Comparison of ENCODE assay signal across 1 cellular context in the genomic region with DNA sequence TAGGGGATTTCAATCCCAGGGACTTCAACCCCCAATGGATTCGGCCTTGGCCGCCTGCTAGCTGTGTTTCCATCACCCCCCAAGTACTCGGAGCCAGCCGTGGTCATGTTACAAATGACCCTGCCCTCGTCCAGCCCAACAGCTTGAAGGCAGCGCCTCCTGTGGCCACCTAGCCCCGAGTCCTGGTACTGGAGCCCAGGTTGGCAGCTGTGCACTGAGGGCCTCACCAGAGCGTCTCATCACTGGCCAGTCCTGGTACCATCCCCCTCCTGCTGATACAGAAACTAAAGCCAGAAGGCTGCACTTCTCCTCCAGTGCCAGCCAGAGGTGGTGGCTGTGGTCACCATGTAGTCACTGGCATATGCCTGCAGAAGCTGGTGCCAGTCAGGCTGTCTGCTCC.
TF ChIP-seq lines count a peak whose summit lies in the region.

No MANE protein-coding gene starts in this region.

TF ChIP-seq in HCT116, 20 proteins besides CTCF, POLR2A, EP300 and RAD21:
- TF ChIP-seq, protein P1, sequence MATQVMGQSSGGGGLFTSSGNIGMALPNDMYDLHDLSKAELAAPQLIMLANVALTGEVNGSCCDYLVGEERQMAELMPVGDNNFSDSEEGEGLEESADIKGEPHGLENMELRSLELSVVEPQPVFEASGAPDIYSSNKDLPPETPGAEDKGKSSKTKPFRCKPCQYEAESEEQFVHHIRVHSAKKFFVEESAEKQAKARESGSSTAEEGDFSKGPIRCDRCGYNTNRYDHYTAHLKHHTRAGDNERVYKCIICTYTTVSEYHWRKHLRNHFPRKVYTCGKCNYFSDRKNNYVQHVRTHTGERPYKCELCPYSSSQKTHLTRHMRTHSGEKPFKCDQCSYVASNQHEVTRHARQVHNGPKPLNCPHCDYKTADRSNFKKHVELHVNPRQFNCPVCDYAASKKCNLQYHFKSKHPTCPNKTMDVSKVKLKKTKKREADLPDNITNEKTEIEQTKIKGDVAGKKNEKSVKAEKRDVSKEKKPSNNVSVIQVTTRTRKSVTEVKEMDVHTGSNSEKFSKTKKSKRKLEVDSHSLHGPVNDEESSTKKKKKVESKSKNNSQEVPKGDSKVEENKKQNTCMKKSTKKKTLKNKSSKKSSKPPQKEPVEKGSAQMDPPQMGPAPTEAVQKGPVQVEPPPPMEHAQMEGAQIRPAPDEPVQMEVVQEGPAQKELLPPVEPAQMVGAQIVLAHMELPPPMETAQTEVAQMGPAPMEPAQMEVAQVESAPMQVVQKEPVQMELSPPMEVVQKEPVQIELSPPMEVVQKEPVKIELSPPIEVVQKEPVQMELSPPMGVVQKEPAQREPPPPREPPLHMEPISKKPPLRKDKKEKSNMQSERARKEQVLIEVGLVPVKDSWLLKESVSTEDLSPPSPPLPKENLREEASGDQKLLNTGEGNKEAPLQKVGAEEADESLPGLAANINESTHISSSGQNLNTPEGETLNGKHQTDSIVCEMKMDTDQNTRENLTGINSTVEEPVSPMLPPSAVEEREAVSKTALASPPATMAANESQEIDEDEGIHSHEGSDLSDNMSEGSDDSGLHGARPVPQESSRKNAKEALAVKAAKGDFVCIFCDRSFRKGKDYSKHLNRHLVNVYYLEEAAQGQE (IDR thresholded peaks at IDR 0.05; ENCODE audit: low read depth), result no peak
- TF ChIP-seq ZFX (IDR thresholded peaks at IDR 0.05) (no peak), TCF7L2 (IDR thresholded peaks at IDR 0.05; ENCODE audit: borderline replicate concordance, extremely low read depth, insufficient read depth, insufficient read length) (no peak), EGR1 (IDR thresholded peaks at IDR 0.05; ENCODE audit: low read depth) (no peak), SRF (IDR thresholded peaks at IDR 0.05; ENCODE audit: low read depth) (no peak), JUND (IDR thresholded peaks at IDR 0.05) (no peak), FOSL1 (IDR thresholded peaks at IDR 0.05; ENCODE audit: low read depth) (no peak), CEBPB (IDR thresholded peaks at IDR 0.05; ENCODE audit: low read depth) (no peak), SP1 (IDR thresholded peaks at IDR 0.05; ENCODE audit: low read depth) (no peak), EZH2 (IDR thresholded peaks at IDR 0.05) (no peak), POLR2AphosphoS5 (IDR thresholded peaks at IDR 0.05; ENCODE audit: low read depth, low read length) (no peak), CBX3 (IDR thresholded peaks at IDR 0.05; ENCODE audit: low read depth) (no peak), EZH2phosphoT487 (IDR thresholded peaks at IDR 0.05; ENCODE audit: borderline replicate concordance) (no peak), SIN3A (IDR thresholded peaks at IDR 0.05; ENCODE audit: low read depth) (no peak), ELF1 (IDR thresholded peaks at IDR 0.05; ENCODE audit: borderline replicate concordance, low read depth) (no peak)
- TF ChIP-seq, protein P2, sequence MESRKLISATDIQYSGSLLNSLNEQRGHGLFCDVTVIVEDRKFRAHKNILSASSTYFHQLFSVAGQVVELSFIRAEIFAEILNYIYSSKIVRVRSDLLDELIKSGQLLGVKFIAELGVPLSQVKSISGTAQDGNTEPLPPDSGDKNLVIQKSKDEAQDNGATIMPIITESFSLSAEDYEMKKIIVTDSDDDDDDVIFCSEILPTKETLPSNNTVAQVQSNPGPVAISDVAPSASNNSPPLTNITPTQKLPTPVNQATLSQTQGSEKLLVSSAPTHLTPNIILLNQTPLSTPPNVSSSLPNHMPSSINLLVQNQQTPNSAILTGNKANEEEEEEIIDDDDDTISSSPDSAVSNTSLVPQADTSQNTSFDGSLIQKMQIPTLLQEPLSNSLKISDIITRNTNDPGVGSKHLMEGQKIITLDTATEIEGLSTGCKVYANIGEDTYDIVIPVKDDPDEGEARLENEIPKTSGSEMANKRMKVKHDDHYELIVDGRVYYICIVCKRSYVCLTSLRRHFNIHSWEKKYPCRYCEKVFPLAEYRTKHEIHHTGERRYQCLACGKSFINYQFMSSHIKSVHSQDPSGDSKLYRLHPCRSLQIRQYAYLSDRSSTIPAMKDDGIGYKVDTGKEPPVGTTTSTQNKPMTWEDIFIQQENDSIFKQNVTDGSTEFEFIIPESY (IDR thresholded peaks at IDR 0.05; ENCODE audit: extremely low read depth, insufficient replicate concordance, low read length), result no peak
- TF ChIP-seq, protein P3, sequence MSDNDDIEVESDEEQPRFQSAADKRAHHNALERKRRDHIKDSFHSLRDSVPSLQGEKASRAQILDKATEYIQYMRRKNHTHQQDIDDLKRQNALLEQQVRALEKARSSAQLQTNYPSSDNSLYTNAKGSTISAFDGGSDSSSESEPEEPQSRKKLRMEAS (IDR thresholded peaks at IDR 0.05), result no peak
- TF ChIP-seq, protein P4, sequence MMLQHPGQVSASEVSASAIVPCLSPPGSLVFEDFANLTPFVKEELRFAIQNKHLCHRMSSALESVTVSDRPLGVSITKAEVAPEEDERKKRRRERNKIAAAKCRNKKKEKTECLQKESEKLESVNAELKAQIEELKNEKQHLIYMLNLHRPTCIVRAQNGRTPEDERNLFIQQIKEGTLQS (IDR thresholded peaks at IDR 0.05), result no peak
